Comparison of ENCODE assay signal across 16 cellular contexts in genomic region chr2:71465356-71465755, GRCh38. TPM values are rescaled to one million over a fixed set of nuclear protein-coding genes. Genes with fewer than 3 reads are reported as not detected.
"Had no signal": no experiment of that assay in that cellular context is flagged by ENCODE, and none has a peak within 500 bp of the region (broad histone marks: within the 10 kb centered on the region; RNA-seq: fewer than 3 reads in every experiment).

No MANE protein-coding gene starts in this region.

- H3K36me3 Mint-ChIP-seq: activated CD4-positive, alpha-beta memory T cell treated with anti-CD3 and anti-CD28 coated beads for 36 hours; naive thymus-derived CD8-positive, alpha-beta T cell; type B pancreatic cell had no signal

- ATAC-seq: activated naive CD8-positive, alpha-beta T cell treated with anti-CD3 and anti-CD28 coated beads, Interleukin-2, amount 50 U/mL, for 24 hours; naive thymus-derived CD8-positive, alpha-beta T cell had no signal

- H3K27ac Mint-ChIP-seq: activated CD4-positive, alpha-beta memory T cell treated with anti-CD3 and anti-CD28 coated beads for 36 hours; activated naive CD8-positive, alpha-beta T cell treated with anti-CD3 and anti-CD28 coated beads, Interleukin-2, amount 50 U/mL, for 24 hours; activated T-helper 1 cell treated with anti-CD3 and anti-CD28 coated beads, Interleukin-12 subunit alpha, Interleukin-12 subunit beta, Interleukin-2, Interleukin-4 antibody, amounts not matched to agents 30 ng/mL and 10 ng/mL and 1 ng/mL, durations not matched to agents 14 hours and 24 hours and 36 hours; naive thymus-derived CD8-positive, alpha-beta T cell; progenitor cell of endocrine pancreas; type B pancreatic cell had no signal

- H3K4me3 Mint-ChIP-seq: activated CD4-positive, alpha-beta memory T cell treated with anti-CD3 and anti-CD28 coated beads for 36 hours; activated naive CD8-positive, alpha-beta T cell treated with anti-CD3 and anti-CD28 coated beads, Interleukin-2, amount 50 U/mL, for 24 hours; activated T-helper 1 cell treated with anti-CD3 and anti-CD28 coated beads, Interleukin-12 subunit alpha, Interleukin-12 subunit beta, Interleukin-2, Interleukin-4 antibody, amounts not matched to agents 30 ng/mL and 10 ng/mL and 1 ng/mL, durations not matched to agents 14 hours and 24 hours and 36 hours; naive thymus-derived CD8-positive, alpha-beta T cell; type B pancreatic cell had no signal

- H3K9me3 ChIP-seq: ascending aorta, colonic mucosa, lower lobe of right lung, mucosa of descending colon had no signal

- H3K27ac ChIP-seq: ascending aorta, colonic mucosa had no signal

- H3K9me3 Mint-ChIP-seq: activated CD4-positive, alpha-beta memory T cell treated with anti-CD3 and anti-CD28 coated beads for 36 hours; activated naive CD8-positive, alpha-beta T cell treated with anti-CD3 and anti-CD28 coated beads, Interleukin-2, amount 50 U/mL, for 24 hours; activated T-helper 1 cell treated with anti-CD3 and anti-CD28 coated beads, Interleukin-12 subunit alpha, Interleukin-12 subunit beta, Interleukin-2, Interleukin-4 antibody, amounts not matched to agents 30 ng/mL and 10 ng/mL and 1 ng/mL, durations not matched to agents 14 hours and 24 hours and 36 hours; type B pancreatic cell had no signal

- H3K4me3 ChIP-seq: mucosa of descending colon had no signal

- H3K36me3 ChIP-seq: ascending aorta, colonic mucosa, lower lobe of right lung had no signal

- DNase-seq: activated CD4-positive, alpha-beta memory T cell treated with anti-CD3 and anti-CD28 coated beads for 36 hours; activated naive CD4-positive, alpha-beta T cell treated with Interleukin-2 at 50 U/mL for 16 hours; activated naive CD8-positive, alpha-beta T cell treated with anti-CD3 and anti-CD28 coated beads, Interleukin-2, amount 50 U/mL, for 24 hours; colonic mucosa; foreskin melanocyte; lower lobe of right lung; mucosa of descending colon; naive thymus-derived CD8-positive, alpha-beta T cell; occipital lobe; stimulated activated CD4-positive, alpha-beta T cell treated with anti-CD3 and anti-CD28 coated beads, Interleukin-2, amount 100 ng/mL, for 24 hours; stimulated activated naive CD4-positive, alpha-beta T cell; substantia nigra had no signal

- H3K27me3 ChIP-seq: ascending aorta had no signal

RNA-seq across cellular contexts. Expression of gene DYSF, which starts 12.0 kb away (rescaled TPM):
- total RNA-seq: activated CD4-positive, alpha-beta memory T cell treated with anti-CD3 and anti-CD28 coated beads for 36 hours; activated T-helper 1 cell treated with anti-CD3 and anti-CD28 coated beads, Interleukin-12 subunit alpha, Interleukin-12 subunit beta, Interleukin-2, Interleukin-4 antibody, amounts not matched to agents 30 ng/mL and 10 ng/mL and 1 ng/mL, durations not matched to agents 14 hours and 24 hours and 36 hours had no signal
